8 cellular contexts compared by ENCODE assay signal in genomic region chr14:92540472-92541048, GRCh38. TPM values are rescaled to one million over a fixed set of nuclear protein-coding genes. Genes with fewer than 3 reads are reported as not detected.
DNase-seq lines count a peak whose midpoint lies in the region; ATAC-seq and TF ChIP-seq lines count a peak whose summit lies in the region.

No MANE protein-coding gene starts in this region.

- H3K4me3 ChIP-seq in astrocyte of the spinal cord (ENCODE audit: low read depth, low read length), result no peak overlapping the region

- H3K4me1 Mint-ChIP-seq in stimulated activated effector memory CD8-positive, alpha-beta T cell treated with anti-CD3 and anti-CD28 coated beads, Interleukin-12 subunit alpha, Interleukin-12 subunit beta, amount 100 ng/mL, for 72 hours, result peaks cover 69% of the 10 kb centered on the region

- H3K4me3 Mint-ChIP-seq in stimulated activated effector memory CD8-positive, alpha-beta T cell treated with anti-CD3 and anti-CD28 coated beads, Interleukin-12 subunit alpha, Interleukin-12 subunit beta, amount 100 ng/mL, for 72 hours, result peak overlapping the region; percentile 4

- no peak for TF ChIP-seq CTCF in astrocyte of the spinal cord (IDR thresholded peaks at IDR 0.05; ENCODE audit: low read depth, low read length)

- no peaks in the 10 kb centered on the region for H3K9me3 Mint-ChIP-seq in stimulated activated effector memory CD8-positive, alpha-beta T cell treated with anti-CD3 and anti-CD28 coated beads, Interleukin-12 subunit alpha, Interleukin-12 subunit beta, amount 100 ng/mL, for 72 hours

- H3K27ac Mint-ChIP-seq in stimulated activated effector memory CD8-positive, alpha-beta T cell treated with anti-CD3 and anti-CD28 coated beads, Interleukin-12 subunit alpha, Interleukin-12 subunit beta, amount 100 ng/mL, for 72 hours, result peak overlapping the region; percentile 71

- peaks cover 11% of the 10 kb centered on the region for H3K36me3 Mint-ChIP-seq in stimulated activated effector memory CD8-positive, alpha-beta T cell treated with anti-CD3 and anti-CD28 coated beads, Interleukin-12 subunit alpha, Interleukin-12 subunit beta, amount 100 ng/mL, for 72 hours

- DNase-seq in ACHN (peak; percentile 93), HT1080 (ENCODE audit: low read depth) (peak; percentile 97), astrocyte of the spinal cord (ENCODE audit: low read depth, low spot score) (peak; percentile 99), islet precursor cell (peak; percentile 67), NCI-H2227 treated with DMSO at 0.1 percent for 48 hours (lab: John Stamatoyannopoulos, UW) (no peak)
- no peak for DNase-seq in stimulated activated effector memory CD8-positive, alpha-beta T cell treated with anti-CD3 and anti-CD28 coated beads, Interleukin-12 subunit alpha, Interleukin-12 subunit beta, amount 100 ng/mL, for 72 hours (ENCODE audit: low spot score in 2 of 2)
- DNase-seq in stimulated activated CD8-positive, alpha-beta memory T cell treated with anti-CD3 and anti-CD28 coated beads, Interleukin-4, amount 100 ng/mL, for 48 hours, result no peak

- in situ Hi-C loops in ACHN (cut with HindIII; ENCODE audit: low pct_ligation_motif_present, low pct_unique_long_range_greater_than_20kb, low sequenced_read_pairs), result no loop called here
- in situ Hi-C loops in astrocyte of the spinal cord (cut with HindIII; ENCODE audit: low sequenced_read_pairs), result no loop called here

- ATAC-seq in stimulated activated effector memory CD8-positive, alpha-beta T cell treated with anti-CD3 and anti-CD28 coated beads, Interleukin-12 subunit alpha, Interleukin-12 subunit beta, amount 100 ng/mL, for 72 hours, result no peak
- no peak for ATAC-seq in HG02970 (IDR thresholded peaks at IDR 0.05; ENCODE audit: low FRiP score, unreplicated experiment)

RNA-seq across cellular contexts. Expression of gene RIN3, which starts 27.0 kb away (rescaled TPM):
- total RNA-seq in HT1080 (2014; rRNA removed; shearing (Covaris generic)), result 3.0 and 6.6 TPM in 2 replicates
- polyA plus RNA-seq in HT1080 (2015; cell fraction: cytosol; rRNA removed), result 13.0 and 13.5 TPM in 2 replicates
- 5.1 and 6.8 TPM in 2 replicates for polyA plus RNA-seq in HT1080 (2015; cell fraction: nucleus; rRNA removed)

Comparison
In these comparisons a context has a peak if more than half of its experiments do, and no peak if none do; other contexts are left out.
1. DNase-seq: peak in ACHN (single experiment), HT1080 (single experiment), astrocyte of the spinal cord (single experiment) and islet precursor cell (single experiment); none in stimulated activated effector memory CD8-positive, alpha-beta T cell treated with anti-CD3 and anti-CD28 coated beads, Interleukin-12 subunit alpha, Interleukin-12 subunit beta, amount 100 ng/mL, for 72 hours (0 of 2), NCI-H2227 treated with DMSO at 0.1 percent for 48 hours (single experiment) and stimulated activated CD8-positive, alpha-beta memory T cell treated with anti-CD3 and anti-CD28 coated beads, Interleukin-4, amount 100 ng/mL, for 48 hours (single experiment).